ENCODE assay signal across 27 cellular contexts in the genomic region with DNA sequence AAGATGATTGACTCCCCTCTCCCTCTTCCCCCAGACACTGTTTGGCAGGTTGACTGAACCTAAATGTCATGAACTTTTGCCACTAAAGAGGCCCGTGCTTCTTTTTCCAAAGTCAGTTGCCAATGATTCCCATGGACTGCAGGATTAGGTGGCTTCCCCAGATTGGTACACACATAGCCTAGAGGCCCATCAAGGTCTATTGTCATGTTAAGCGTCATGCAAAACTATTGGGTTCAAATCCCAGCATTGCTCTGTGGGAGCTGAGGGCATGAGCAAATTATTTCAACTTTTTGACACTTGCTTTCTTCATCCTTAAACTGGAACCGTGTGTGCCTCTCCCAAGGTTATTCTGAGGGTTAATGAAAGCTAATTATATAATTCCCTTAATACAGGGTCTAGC.
"Had no signal": no experiment of that assay in that cellular context is flagged by ENCODE, and none has a peak within 500 bp of the region (broad histone marks: within the 10 kb centered on the region; RNA-seq: fewer than 3 reads in every experiment).

No MANE protein-coding gene starts in this region.

- H3K4me1 Mint-ChIP-seq: natural killer cell; nephron; neural progenitor cell; stimulated activated effector memory CD8-positive, alpha-beta T cell treated with anti-CD3 and anti-CD28 coated beads, Interleukin-12 subunit alpha, Interleukin-12 subunit beta, amount 100 ng/mL, for 72 hours; stimulated activated naive B cell treated with anti-CD40 and anti-IgM and Interleukin-4, amounts not matched to agents 10 μg/mL and 1 μg/mL and 100 μg/mL, for 72 hours had no signal

- H3K4me3 ChIP-seq: neural progenitor cell, ovary, psoas muscle, right lobe of liver, sigmoid colon, stomach, thoracic aorta, thyroid gland, tibial nerve, upper lobe of right lung, uterus had no signal

- H3K27ac ChIP-seq: neural progenitor cell, ovary, parathyroid adenoma, psoas muscle, right lobe of liver, sigmoid colon, stomach, thoracic aorta, thyroid gland, tibial nerve, upper lobe of right lung, uterus had no signal

- H3K4me3 Mint-ChIP-seq: natural killer cell; nephron; neural progenitor cell; stimulated activated effector memory CD8-positive, alpha-beta T cell treated with anti-CD3 and anti-CD28 coated beads, Interleukin-12 subunit alpha, Interleukin-12 subunit beta, amount 100 ng/mL, for 72 hours; stimulated activated naive B cell treated with anti-CD40 and anti-IgM and Interleukin-4, amounts not matched to agents 10 μg/mL and 1 μg/mL and 100 μg/mL, for 72 hours; stimulated activated naive CD8-positive, alpha-beta T cell treated with anti-CD3 and anti-CD28 coated beads, Interleukin-15, Interleukin-2, amounts not matched to agents 100 ng/mL and 50 ng/mL, for 24 hours; type B pancreatic cell had no signal

- H3K4me1 ChIP-seq: neural progenitor cell, parathyroid adenoma, psoas muscle, right lobe of liver, stomach, thyroid gland, tibial nerve, upper lobe of right lung, uterus had no signal

- H3K4me2 ChIP-seq: neural progenitor cell had no signal

- H3K9me3 ChIP-seq: ovary, psoas muscle, right lobe of liver, sigmoid colon, stomach, thoracic aorta, thyroid gland, upper lobe of right lung, uterus had no signal

- H3K9ac ChIP-seq: neural progenitor cell, parathyroid adenoma had no signal

- H3K27me3 Mint-ChIP-seq: stimulated activated naive B cell treated with anti-CD40 and anti-IgM and Interleukin-4, amounts not matched to agents 10 μg/mL and 1 μg/mL and 100 μg/mL, for 72 hours; stimulated activated naive CD8-positive, alpha-beta T cell treated with anti-CD3 and anti-CD28 coated beads, Interleukin-15, Interleukin-2, amounts not matched to agents 100 ng/mL and 50 ng/mL, for 24 hours; type B pancreatic cell had no signal

- H3K79me2 ChIP-seq: parathyroid adenoma had no signal

- H3K27ac Mint-ChIP-seq: natural killer cell; nephron; neural progenitor cell; progenitor cell of endocrine pancreas; stimulated activated effector memory CD8-positive, alpha-beta T cell treated with anti-CD3 and anti-CD28 coated beads, Interleukin-12 subunit alpha, Interleukin-12 subunit beta, amount 100 ng/mL, for 72 hours; stimulated activated naive B cell treated with anti-CD40 and anti-IgM and Interleukin-4, amounts not matched to agents 10 μg/mL and 1 μg/mL and 100 μg/mL, for 72 hours; stimulated activated naive CD8-positive, alpha-beta T cell treated with anti-CD3 and anti-CD28 coated beads, Interleukin-15, Interleukin-2, amounts not matched to agents 100 ng/mL and 50 ng/mL, for 24 hours; type B pancreatic cell had no signal

- H3K27me3 ChIP-seq: neural progenitor cell, ovary, right lobe of liver, sigmoid colon, stomach, thyroid gland, tibial nerve, upper lobe of right lung, uterus had no signal

- H2AFZ ChIP-seq: neural progenitor cell, parathyroid adenoma had no signal

- DNase-seq: natural killer cell; occipital lobe; ovary; psoas muscle; right cardiac atrium; right lobe of liver; sigmoid colon; small intestine; stimulated activated CD4-positive, alpha-beta T cell treated with anti-CD3 and anti-CD28 coated beads, Interleukin-15, amount 100 ng/mL, for 24 hours; stimulated activated CD4-positive, alpha-beta T cell treated with anti-CD3 and anti-CD28 coated beads, Interleukin-2, amount 100 ng/mL, for 24 hours; stimulated activated CD4-positive, alpha-beta T cell treated with anti-CD3 and anti-CD28 coated beads, Interleukin-2, amount 100 ng/mL, for 48 hours; stimulated activated CD4-positive, alpha-beta T cell treated with anti-CD3 and anti-CD28 coated beads, Interleukin-4, amount 100 ng/mL, for 24 hours; stimulated activated naive B cell treated with anti-CD40 and anti-IgM and Interleukin-4, amounts not matched to agents 10 μg/mL and 1 μg/mL and 100 μg/mL, for 72 hours; stimulated activated naive CD4-positive, alpha-beta T cell treated with Interleukin-2 at 50 U/mL for 16 hours; stomach; thyroid gland; upper lobe of right lung; uterus had no signal

- FAIRE-seq: small intestine had no signal

- H3K36me3 Mint-ChIP-seq: natural killer cell; neural progenitor cell; stimulated activated effector memory CD8-positive, alpha-beta T cell treated with anti-CD3 and anti-CD28 coated beads, Interleukin-12 subunit alpha, Interleukin-12 subunit beta, amount 100 ng/mL, for 72 hours; stimulated activated naive B cell treated with anti-CD40 and anti-IgM and Interleukin-4, amounts not matched to agents 10 μg/mL and 1 μg/mL and 100 μg/mL, for 72 hours; type B pancreatic cell had no signal

- H3K9me3 Mint-ChIP-seq: neural progenitor cell; stimulated activated naive CD8-positive, alpha-beta T cell treated with anti-CD3 and anti-CD28 coated beads, Interleukin-15, Interleukin-2, amounts not matched to agents 100 ng/mL and 50 ng/mL, for 24 hours had no signal

- H3K36me3 ChIP-seq: neural progenitor cell, ovary, right lobe of liver, sigmoid colon, stomach, thoracic aorta, thyroid gland, tibial nerve, upper lobe of right lung, uterus had no signal
